ENCODE assay signal across 20 cellular contexts in the genomic region with DNA sequence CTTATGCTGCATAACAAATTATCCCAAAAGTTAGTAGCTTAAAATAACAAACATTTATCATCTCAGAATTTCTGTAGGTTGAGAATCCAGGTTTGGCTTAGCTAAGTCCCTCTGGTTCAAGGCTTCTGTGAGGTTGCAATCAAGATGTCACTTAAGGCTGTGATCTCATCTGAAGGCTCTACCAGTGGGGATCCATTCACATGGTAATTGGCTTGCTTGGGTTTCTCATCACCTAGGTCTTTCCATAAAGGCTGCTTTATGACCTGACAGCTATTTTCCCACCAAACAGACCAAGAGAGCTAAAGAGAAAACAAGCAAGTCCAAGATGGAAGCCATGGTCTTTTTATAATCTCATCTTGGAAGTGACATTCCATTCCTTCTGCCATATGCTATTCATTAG.
DNase-seq lines count a peak whose midpoint lies in the region; ATAC-seq and TF ChIP-seq lines count a peak whose summit lies in the region.
"Had no signal": no experiment of that assay in that cellular context is flagged by ENCODE, and none has a peak within 500 bp of the region (broad histone marks: within the 10 kb centered on the region; RNA-seq: fewer than 3 reads in every experiment).

No MANE protein-coding gene starts in this region.

- H3K79me1 ChIP-seq in mesendoderm (ENCODE audit: low read length) = no peaks in the 10 kb centered on the region

- peaks cover 29% of the 10 kb centered on the region for H3K9me3 Mint-ChIP-seq in WTC11
- H3K9me3 Mint-ChIP-seq in endodermal cell = peaks cover 17% of the 10 kb centered on the region
- no peaks in the 10 kb centered on the region for H3K9me3 Mint-ChIP-seq in chondrocyte (ENCODE audit: low read depth)
- H3K9me3 Mint-ChIP-seq: CD8-positive, alpha-beta T cell had no signal

- ATAC-seq in WTC11 = peak; percentile 30; the same call in 1 of the 2 replicates
- ATAC-seq: CD8-positive, alpha-beta T cell; HCT116 had no signal

- no peak overlapping the region for H2AK5ac ChIP-seq in mesendoderm (ENCODE audit: low read length)

- H2BK15ac ChIP-seq in mesendoderm (replicated peaks; ENCODE audit: low read depth) = no peak overlapping the region

- H2BK120ac ChIP-seq in mesendoderm (ENCODE audit: low read depth, low read length) = no peak overlapping the region

- no peak overlapping the region for H4K8ac ChIP-seq in mesendoderm (ENCODE audit: low read depth, low read length)

- H3K27me3 ChIP-seq in endodermal cell (ENCODE audit: control insufficient read depth, insufficient read depth, low read length, poor library complexity, severe bottlenecking) = no peaks in the 10 kb centered on the region
- H3K27me3 ChIP-seq in mesendoderm (ENCODE audit: insufficient read depth, low read length, poor library complexity) = no peaks in the 10 kb centered on the region
- H3K27me3 ChIP-seq: BLaER1 had no signal

- DNase-seq in ELF-1 (ENCODE audit: low read depth, low spot score) = peak; percentile 11
- DNase-seq in WTC11 (ENCODE audit: low spot score) = no peak
- DNase-seq in endodermal cell = peak; percentile 60
- peak; percentile 45 for DNase-seq in mesendoderm
- no peak for DNase-seq in chondrocyte (ENCODE audit: low spot score)
- DNase-seq in stimulated activated CD4-positive, alpha-beta T cell treated with anti-CD3 and anti-CD28 coated beads, Interleukin-4, amount 100 ng/mL, for 1 hour = no peak
- DNase-seq in stimulated activated CD8-positive, alpha-beta memory T cell treated with anti-CD3 and anti-CD28 coated beads, Interleukin-4, amount 100 ng/mL, for 48 hours = no peak
- no peak for DNase-seq in DMS114 treated with DMSO at 0.1 percent for 48 hours (lab: John Stamatoyannopoulos, UW; ENCODE audit: unreplicated experiment)
- DNase-seq: Caco-2; CD4-positive, CD25-positive, alpha-beta regulatory T cell; CD8-positive, alpha-beta T cell; DMS79; EL; GF-D8; H9 had no signal

- H3K23ac ChIP-seq in mesendoderm (ENCODE audit: low read length) = no peak overlapping the region

- no peaks in the 10 kb centered on the region for H3K4me1 ChIP-seq in endodermal cell (ENCODE audit: control insufficient read depth, insufficient read depth, low read length)
- H3K4me1 ChIP-seq in mesendoderm (ENCODE audit: control insufficient read depth, low read depth, low read length) = no peaks in the 10 kb centered on the region
- H3K4me1 ChIP-seq: BLaER1, Caco-2 had no signal

- CTCF ChIA-PET in WTC11 (lab: Charles Lee) = no interaction called here

- H3K36me3 Mint-ChIP-seq in WTC11 (peaks cover 32% of the 10 kb centered on the region), endodermal cell (ENCODE audit: low read depth) (peaks cover 30% of the 10 kb centered on the region), chondrocyte (ENCODE audit: low read depth) (peaks cover 2% of the 10 kb centered on the region)
- H3K36me3 Mint-ChIP-seq: CD4-positive, CD25-positive, alpha-beta regulatory T cell; CD8-positive, alpha-beta T cell had no signal

- H3K4me2 ChIP-seq in mesendoderm (ENCODE audit: low read length) = no peak overlapping the region
- H3K4me2 ChIP-seq: BLaER1 had no signal

- no peak overlapping the region for H3K27ac ChIP-seq in endodermal cell (ENCODE audit: low read depth, low read length)
- H3K27ac ChIP-seq in mesendoderm (ENCODE audit: low read depth, low read length) = no peak overlapping the region
- H3K27ac ChIP-seq: 22Rv1, BLaER1, C4-2B had no signal

- H3K27ac Mint-ChIP-seq in WTC11 (no peak overlapping the region), endodermal cell (no peak overlapping the region), chondrocyte (ENCODE audit: unreplicated experiment) (no peak overlapping the region)
- H3K27ac Mint-ChIP-seq: B cell; CD4-positive, CD25-positive, alpha-beta regulatory T cell; CD8-positive, alpha-beta T cell; H9 had no signal

- no peak overlapping the region for H3K56ac ChIP-seq in mesendoderm (ENCODE audit: low read length)

- no peaks in the 10 kb centered on the region for H3K79me2 ChIP-seq in mesendoderm (ENCODE audit: control insufficient read depth, insufficient read depth, low read length)

- H3K36me3 ChIP-seq in endodermal cell (ENCODE audit: control insufficient read depth, insufficient read depth, low read length) = peaks cover 2% of the 10 kb centered on the region
- H3K36me3 ChIP-seq in mesendoderm (ENCODE audit: control insufficient read depth, insufficient read depth, low read length) = no peaks in the 10 kb centered on the region
- H3K36me3 ChIP-seq: BLaER1 had no signal

- no peak overlapping the region for H3K4ac ChIP-seq in mesendoderm (ENCODE audit: low read depth, low read length)

- H4K5ac ChIP-seq in mesendoderm (ENCODE audit: low read length) = no peak overlapping the region

- peaks cover 23% of the 10 kb centered on the region for H3K9me3 ChIP-seq in endodermal cell (ENCODE audit: control insufficient read depth, low read length)
- H3K9me3 ChIP-seq: BLaER1, Caco-2 had no signal

- H2BK5ac ChIP-seq in mesendoderm (ENCODE audit: low read length) = no peak overlapping the region

- POLR2A ChIA-PET in WTC11 (lab: Charles Lee) = no interaction called here

- H3K9ac ChIP-seq in endodermal cell (ENCODE audit: extremely low read depth, low read length, poor library complexity, severe bottlenecking) = no peak overlapping the region
- H3K9ac ChIP-seq in mesendoderm (ENCODE audit: low read length) = no peak overlapping the region
- H3K9ac ChIP-seq: BLaER1 had no signal

- H3K27me3 Mint-ChIP-seq in WTC11 (ENCODE audit: low read depth) (no peaks in the 10 kb centered on the region), endodermal cell (ENCODE audit: insufficient read depth) (no peaks in the 10 kb centered on the region), chondrocyte (ENCODE audit: low read depth) (no peaks in the 10 kb centered on the region)
- H3K27me3 Mint-ChIP-seq: CD4-positive, CD25-positive, alpha-beta regulatory T cell had no signal

- TF ChIP-seq CTCF in WTC11 (IDR thresholded peaks at IDR 0.05) (no peak), endodermal cell (conservative IDR thresholded peaks at IDR 0.05) (no peak), chondrocyte (IDR thresholded peaks at IDR 0.05) (no peak)

- H3K4me3 ChIP-seq in endodermal cell (ENCODE audit: low read length) (no peak overlapping the region), mesendoderm (ENCODE audit: low read length) (no peak overlapping the region)
- H3K4me3 ChIP-seq: BLaER1 had no signal

- H3K4me1 Mint-ChIP-seq in WTC11 (peaks cover 30% of the 10 kb centered on the region), endodermal cell (no peaks in the 10 kb centered on the region), chondrocyte (ENCODE audit: low read depth) (no peaks in the 10 kb centered on the region)
- H3K4me1 Mint-ChIP-seq: B cell; CD4-positive, CD25-positive, alpha-beta regulatory T cell had no signal

- H3K18ac ChIP-seq in mesendoderm (ENCODE audit: low read length) = no peak overlapping the region

- H3K4me3 Mint-ChIP-seq in WTC11 = no peak overlapping the region
- H3K4me3 Mint-ChIP-seq in endodermal cell = no peak overlapping the region
- H3K4me3 Mint-ChIP-seq in chondrocyte (ENCODE audit: unreplicated experiment) = no peak overlapping the region
- H3K4me3 Mint-ChIP-seq: B cell; CD4-positive, CD25-positive, alpha-beta regulatory T cell; CD8-positive, alpha-beta T cell; H9 had no signal

TF ChIP-seq in WTC11, 78 proteins besides CTCF, POLR2A, EP300 and RAD21:
- TF ChIP-seq SOX15 (CRISPR knock-in tag; IDR thresholded peaks at IDR 0.05) = no peak
- no peak for TF ChIP-seq JAZF1 (CRISPR knock-in tag; IDR thresholded peaks at IDR 0.05)
- TF ChIP-seq CREB1 (CRISPR knock-in tag; IDR thresholded peaks at IDR 0.05) = no peak
- TF ChIP-seq, protein P1, sequence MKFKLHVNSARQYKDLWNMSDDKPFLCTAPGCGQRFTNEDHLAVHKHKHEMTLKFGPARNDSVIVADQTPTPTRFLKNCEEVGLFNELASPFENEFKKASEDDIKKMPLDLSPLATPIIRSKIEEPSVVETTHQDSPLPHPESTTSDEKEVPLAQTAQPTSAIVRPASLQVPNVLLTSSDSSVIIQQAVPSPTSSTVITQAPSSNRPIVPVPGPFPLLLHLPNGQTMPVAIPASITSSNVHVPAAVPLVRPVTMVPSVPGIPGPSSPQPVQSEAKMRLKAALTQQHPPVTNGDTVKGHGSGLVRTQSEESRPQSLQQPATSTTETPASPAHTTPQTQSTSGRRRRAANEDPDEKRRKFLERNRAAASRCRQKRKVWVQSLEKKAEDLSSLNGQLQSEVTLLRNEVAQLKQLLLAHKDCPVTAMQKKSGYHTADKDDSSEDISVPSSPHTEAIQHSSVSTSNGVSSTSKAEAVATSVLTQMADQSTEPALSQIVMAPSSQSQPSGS (CRISPR knock-in tag; IDR thresholded peaks at IDR 0.05; ENCODE audit: borderline replicate concordance, low read depth) = no peak
- TF ChIP-seq E2F5 (CRISPR knock-in tag; IDR thresholded peaks at IDR 0.05) = no peak
- no peak for TF ChIP-seq CBFB (CRISPR knock-in tag; IDR thresholded peaks at IDR 0.05; ENCODE audit: low read depth)
- TF ChIP-seq MYBL2 (CRISPR knock-in tag; IDR thresholded peaks at IDR 0.05) = no peak
- TF ChIP-seq ERG (CRISPR knock-in tag; IDR thresholded peaks at IDR 0.05) = no peak

Comparison
In these comparisons a context has a peak if more than half of its experiments do, and no peak if none do; other contexts are left out.
1. DNase-seq: peak in ELF-1 (single experiment), endodermal cell (single experiment) and mesendoderm (single experiment); none in WTC11 (single experiment), chondrocyte (single experiment), stimulated activated CD4-positive, alpha-beta T cell treated with anti-CD3 and anti-CD28 coated beads, Interleukin-4, amount 100 ng/mL, for 1 hour (single experiment), stimulated activated CD8-positive, alpha-beta memory T cell treated with anti-CD3 and anti-CD28 coated beads, Interleukin-4, amount 100 ng/mL, for 48 hours (single experiment) and DMS114 treated with DMSO at 0.1 percent for 48 hours (single experiment).